In the genomic region with DNA sequence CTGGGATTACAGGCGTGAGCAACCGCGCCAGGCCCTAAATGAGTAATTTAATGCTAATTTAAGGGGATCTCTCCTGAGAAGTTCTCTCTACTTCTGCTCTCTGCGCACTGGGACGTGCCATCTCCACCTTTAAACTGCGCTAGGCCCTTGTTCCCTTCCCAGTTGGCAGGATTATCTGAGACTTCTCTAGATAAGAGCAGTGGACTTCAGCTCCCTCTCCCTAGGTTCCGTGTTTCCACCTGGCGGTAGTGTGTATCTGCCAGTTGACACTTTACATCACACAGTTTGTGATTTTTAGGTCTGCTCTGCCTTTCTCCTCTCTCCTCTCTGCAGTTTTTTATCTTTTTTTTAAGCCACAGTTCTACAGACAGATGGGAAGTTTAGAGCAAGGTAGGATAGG, we compare ENCODE assay signal across 12 cellular contexts. TPM values are rescaled to one million over a fixed set of nuclear protein-coding genes. Genes with fewer than 3 reads are reported as not detected.
DNase-seq lines count a peak whose midpoint lies in the region; ATAC-seq, FAIRE-seq and TF ChIP-seq lines count a peak whose summit lies in the region.
"Had no signal": no experiment of that assay in that cellular context is flagged by ENCODE, and none has a peak within 500 bp of the region (broad histone marks: within the 10 kb centered on the region; RNA-seq: fewer than 3 reads in every experiment).

No MANE protein-coding gene starts in this region.

- TF ChIP-seq CTCF in fibroblast of lung (conservative IDR thresholded peaks at IDR 0.05 in 1 of 2, IDR thresholded peaks at IDR 0.05 in 1 of 2; ENCODE audit: low read depth in 1 of 2, low read length in 2 of 2) (no peak), osteoblast (IDR thresholded peaks at IDR 0.05; ENCODE audit: extremely low read depth, low read depth, low read length) (no peak)

- no peaks in the 10 kb centered on the region for H3K9me3 ChIP-seq in fibroblast of lung (ENCODE audit: control insufficient read depth, insufficient read depth, low read depth, low read length)
- H3K9me3 ChIP-seq in osteoblast (ENCODE audit: low read depth, low read length), result no peaks in the 10 kb centered on the region

- intact Hi-C loops in Right ventricle myocardium inferior (cut with DNase I), result loop anchor here (5.0 kb wide), 2 partner anchors 40 to 50 kb away; partner anchors contain the start of gene ARHGAP10
- intact Hi-C loops in cardiac septum (cut with DNase I), result loop anchor here (5.0 kb wide), 1 partner anchor 40 kb away; the partner anchor contains the start of gene ARHGAP10

- H3K36me3 ChIP-seq in fibroblast of lung (ENCODE audit: control insufficient read depth, insufficient read depth, low read length), result no peaks in the 10 kb centered on the region
- no peaks in the 10 kb centered on the region for H3K36me3 ChIP-seq in osteoblast (ENCODE audit: insufficient read depth, low read length)

- H4K20me1 ChIP-seq in fibroblast of lung (ENCODE audit: control insufficient read depth, extremely low read depth, insufficient read depth, low read length), result no peaks in the 10 kb centered on the region
- H4K20me1 ChIP-seq in osteoblast (ENCODE audit: insufficient read depth, low read length), result peaks cover 6% of the 10 kb centered on the region

- H3K79me2 ChIP-seq in fibroblast of lung (ENCODE audit: control insufficient read depth, insufficient read depth, low read length) (peaks cover 60% of the 10 kb centered on the region), osteoblast (ENCODE audit: insufficient read depth, low read length) (peaks cover 66% of the 10 kb centered on the region)

- no peak for FAIRE-seq in HTR-8/SVneo (lab: Jason Lieb, UNC)
- FAIRE-seq: colon, kidney had no signal

- peak overlapping the region; percentile 76 for H3K27ac ChIP-seq in fibroblast of lung (ENCODE audit: insufficient read depth, low read length)
- peak overlapping the region; percentile 79 for H3K27ac ChIP-seq in osteoblast (ENCODE audit: low read depth, low read length)

- H3K4me1 ChIP-seq in fibroblast of lung (ENCODE audit: control insufficient read depth, extremely low read depth, insufficient read depth, low read length) (peaks cover 16% of the 10 kb centered on the region), osteoblast (ENCODE audit: insufficient read depth, low read length) (peaks cover 44% of the 10 kb centered on the region)

- H3K4me2 ChIP-seq in fibroblast of lung (ENCODE audit: extremely low read depth, insufficient read depth, low read length), result peak overlapping the region; percentile 68
- H3K4me2 ChIP-seq in osteoblast (ENCODE audit: insufficient read depth, low read length), result peak overlapping the region; percentile 44

- H2AFZ ChIP-seq in fibroblast of lung (ENCODE audit: low read length) (no peak overlapping the region), osteoblast (ENCODE audit: low read length) (no peak overlapping the region)

- H3K27me3 ChIP-seq in fibroblast of lung (ENCODE audit: control insufficient read depth, insufficient read depth, low read length) (no peaks in the 10 kb centered on the region), osteoblast (ENCODE audit: insufficient read depth, low read length) (no peaks in the 10 kb centered on the region)

- H3K4me3 ChIP-seq in fibroblast of lung (replicated peaks in 1 of 4; ENCODE audit: control extremely low read depth in 1 of 4, insufficient read depth in 1 of 4, low read depth in 3 of 4, low read length in 4 of 4), result no peak overlapping the region
- peak overlapping the region; percentile 8 for H3K4me3 ChIP-seq in osteoblast (ENCODE audit: insufficient read depth, low read length)

- no peak overlapping the region for H3K9ac ChIP-seq in fibroblast of lung (ENCODE audit: insufficient read depth, low read length)

- peak; percentile 42 for ATAC-seq in Right ventricle myocardium inferior
- no peak for ATAC-seq in GM21723 (IDR thresholded peaks at IDR 0.05; ENCODE audit: unreplicated experiment)

- DNase-seq in Right ventricle myocardium inferior (ENCODE audit: missing footprints) (no peak), cardiac septum (ENCODE audit: low spot score) (no peak), fibroblast of lung (ENCODE audit: low read depth in 2 of 2) (no peak), osteoblast (ENCODE audit: insufficient read length, low spot score, missing footprints) (no peak), NCI-H524 treated with DMSO at 0.1 percent for 48 hours (lab: John Stamatoyannopoulos, UW) (no peak), HTR-8/SVneo (ENCODE audit: insufficient read length, low spot score) (no peak), hypothalamus (lab: John Stamatoyannopoulos, UW) (no peak)
- DNase-seq: activated naive CD8-positive, alpha-beta T cell treated with anti-CD3 and anti-CD28 coated beads for 36 hours; kidney; NCI-H1048 had no signal

RNA-seq across cellular contexts. Expression of gene ARHGAP10, which starts 40.2 kb away (rescaled TPM):
- 71.8 TPM for total RNA-seq in Right ventricle myocardium inferior
- total RNA-seq in cardiac septum, result 41.8 TPM
- 29.5 and 35.8 TPM in 2 replicates for total RNA-seq in fibroblast of lung
- polyA plus RNA-seq in fibroblast of lung, result 21.6 and 32.0 TPM in 2 replicates
- 21.5 and 31.9 TPM in 2 replicates for polyA plus RNA-seq in fibroblast of lung (2012)
- polyA minus RNA-seq in fibroblast of lung (ENCODE audit: low replicate concordance), result 33.8 and 42.5 TPM in 2 replicates
- 31.5 and 32.7 TPM in 2 replicates for total RNA-seq in osteoblast
